ENCODE assay signal across 17 cellular contexts in the genomic region with DNA sequence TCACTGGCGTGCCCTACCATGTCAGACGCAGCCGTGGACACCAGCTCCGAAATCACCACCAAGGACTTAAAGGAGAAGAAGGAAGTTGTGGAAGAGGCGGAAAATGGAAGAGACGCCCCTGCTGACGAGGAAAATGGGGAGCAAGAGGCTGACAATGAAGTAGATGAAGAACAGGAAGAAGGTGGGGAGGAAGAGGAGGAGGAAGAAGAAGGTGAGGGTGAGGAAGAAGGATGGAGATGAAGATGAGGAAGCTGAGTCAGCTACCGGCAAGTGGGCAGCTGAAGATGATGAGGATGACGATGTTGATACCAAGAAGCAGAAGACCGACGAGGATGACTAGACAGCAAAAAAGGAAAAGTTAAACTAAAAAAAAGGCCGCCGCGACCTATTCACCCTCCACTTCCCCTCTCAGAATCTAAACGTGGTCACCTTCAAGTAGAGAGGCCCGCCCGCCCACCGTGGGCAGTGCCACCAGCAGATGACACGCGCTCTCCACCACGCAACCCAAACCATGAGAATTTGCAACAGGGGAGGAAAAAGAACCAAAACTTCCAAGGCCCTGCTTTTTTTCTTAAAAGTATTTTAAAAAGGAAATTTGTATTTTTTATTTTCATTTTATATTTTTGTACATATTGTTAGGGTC. TPM values are rescaled to one million over a fixed set of nuclear protein-coding genes. Genes with fewer than 3 reads are reported as not detected.
DNase-seq lines count a peak whose midpoint lies in the region; ATAC-seq, FAIRE-seq and TF ChIP-seq lines count a peak whose summit lies in the region.
"Had no signal": no experiment of that assay in that cellular context is flagged by ENCODE, and none has a peak within 500 bp of the region (broad histone marks: within the 10 kb centered on the region; RNA-seq: fewer than 3 reads in every experiment).

No MANE protein-coding gene starts in this region.

- H3K36me3 Mint-ChIP-seq in activated B cell treated with CpG ODN at 0.5 μM for 24 hours (ENCODE audit: low read depth) = peaks cover 68% of the 10 kb centered on the region
- H3K36me3 Mint-ChIP-seq in memory B cell = peaks cover 15% of the 10 kb centered on the region

- intact Hi-C loops in activated B cell treated with CpG ODN at 0.5 μM for 24 hours (cut with micrococcal nuclease) = no loop called here

- H3K27ac Mint-ChIP-seq in activated B cell treated with CpG ODN at 0.5 μM for 24 hours (peak overlapping the region; percentile 50), memory B cell (peak overlapping the region; percentile 68)

- no peak for FAIRE-seq in H54 (lab: Jason Lieb, UNC)
- FAIRE-seq: RCC 7860 had no signal

- POLR2A ChIA-PET in activated B cell treated with CpG ODN at 0.5 μM for 24 hours (lab: Charles Lee) = interaction anchor here (2.2 kb wide), 1 partner anchor 13 kb away, joined by 8 read pairs; the partner anchor contains the start of gene TRIP11

- TF ChIP-seq POLR2A in H54 (IDR thresholded peaks at IDR 0.05; ENCODE audit: low read depth, low read length) (no peak), erythroblast (IDR thresholded peaks at IDR 0.05; ENCODE audit: low read length) (no peak)

- no peak overlapping the region for H3K4me3 Mint-ChIP-seq in activated B cell treated with CpG ODN at 0.5 μM for 24 hours
- peak overlapping the region; percentile 15 for H3K4me3 Mint-ChIP-seq in memory B cell

- H3K9me3 Mint-ChIP-seq in activated B cell treated with CpG ODN at 0.5 μM for 24 hours = no peaks in the 10 kb centered on the region
- no peaks in the 10 kb centered on the region for H3K9me3 Mint-ChIP-seq in memory B cell

- ATAC-seq in activated B cell treated with CpG ODN at 0.5 μM for 24 hours (ENCODE audit: low read depth) (no peak), memory B cell (ENCODE audit: low read depth) (no peak)
- ATAC-seq: activated CD4-positive, CD25-positive, alpha-beta regulatory T cell treated with anti-CD3 and anti-CD28 coated beads, Interleukin-2, amount 50 U/mL, for 24 hours; esophagus mucosa; left cardiac atrium had no signal

- DNase-seq in stimulated activated CD4-positive, alpha-beta T cell treated with anti-CD3 and anti-CD28 coated beads, Interleukin-15, amount 100 ng/mL, for 24 hours = peak; percentile 20
- no peak for DNase-seq in stimulated activated CD4-positive, alpha-beta T cell treated with anti-CD3 and anti-CD28 coated beads, Interleukin-4, amount 100 ng/mL, for 24 hours
- no peak for DNase-seq in activated B cell treated with CpG ODN at 0.5 μM for 24 hours
- no peak for DNase-seq in memory B cell (ENCODE audit: low spot score in 2 of 2)
- DNase-seq in H54 (ENCODE audit: insufficient read length, low spot score) = no peak
- DNase-seq in kidney tubule cell (ENCODE audit: low spot score) = no peak
- no peak for DNase-seq in erythroblast (lab: John Stamatoyannopoulos, UW)
- DNase-seq: caudate nucleus; COR-L47; left cardiac atrium; NCI-H187; NCI-H345; NK-92 treated with Interleukin-12 subunit alpha and Interleukin-12 subunit beta, amount 100 ng/mL, for 24 hours; thyroid gland had no signal

- CTCF ChIA-PET in activated B cell treated with CpG ODN at 0.5 μM for 24 hours (lab: Charles Lee) = no interaction called here

- no peaks in the 10 kb centered on the region for H3K27me3 Mint-ChIP-seq in activated B cell treated with CpG ODN at 0.5 μM for 24 hours
- no peaks in the 10 kb centered on the region for H3K27me3 Mint-ChIP-seq in memory B cell

- TF ChIP-seq CTCF in activated B cell treated with CpG ODN at 0.5 μM for 24 hours (IDR thresholded peaks at IDR 0.05) = no peak

- H3K4me1 Mint-ChIP-seq in activated B cell treated with CpG ODN at 0.5 μM for 24 hours (peaks cover 6% of the 10 kb centered on the region), memory B cell (peaks cover 10% of the 10 kb centered on the region)

RNA-seq across cellular contexts. Expression of gene TRIP11, which starts 13.2 kb away (rescaled TPM):
- 46.2 and 59.5 TPM in 2 replicates for total RNA-seq in activated B cell treated with CpG ODN at 0.5 μM for 24 hours
